ENCODE assay signal across 1 cellular context in genomic region chr1:77516106-77516505, GRCh38.
TF ChIP-seq lines count a peak whose summit lies in the region.

No MANE protein-coding gene starts in this region.

TF ChIP-seq in GM23338, 12 proteins besides CTCF, POLR2A, EP300 and RAD21 (continued from another document):
- TF ChIP-seq ZNF462 (CRISPR knock-in tag; IDR thresholded peaks at IDR 0.05) (no peak), ZNF331 (CRISPR knock-in tag; IDR thresholded peaks at IDR 0.05; ENCODE audit: low read depth) (no peak), REST (IDR thresholded peaks at IDR 0.05; ENCODE audit: unreplicated experiment) (no peak), ETS1 (IDR thresholded peaks at IDR 0.05) (no peak), CREB1 (CRISPR knock-in tag; IDR thresholded peaks at IDR 0.05; ENCODE audit: low read depth) (no peak), EZH2 (IDR thresholded peaks at IDR 0.05; ENCODE audit: low read depth, unreplicated experiment) (no peak), JUNB (IDR thresholded peaks at IDR 0.05; ENCODE audit: unreplicated experiment) (no peak)
